Comparison of ENCODE assay signal across 25 cellular contexts in the genomic region with DNA sequence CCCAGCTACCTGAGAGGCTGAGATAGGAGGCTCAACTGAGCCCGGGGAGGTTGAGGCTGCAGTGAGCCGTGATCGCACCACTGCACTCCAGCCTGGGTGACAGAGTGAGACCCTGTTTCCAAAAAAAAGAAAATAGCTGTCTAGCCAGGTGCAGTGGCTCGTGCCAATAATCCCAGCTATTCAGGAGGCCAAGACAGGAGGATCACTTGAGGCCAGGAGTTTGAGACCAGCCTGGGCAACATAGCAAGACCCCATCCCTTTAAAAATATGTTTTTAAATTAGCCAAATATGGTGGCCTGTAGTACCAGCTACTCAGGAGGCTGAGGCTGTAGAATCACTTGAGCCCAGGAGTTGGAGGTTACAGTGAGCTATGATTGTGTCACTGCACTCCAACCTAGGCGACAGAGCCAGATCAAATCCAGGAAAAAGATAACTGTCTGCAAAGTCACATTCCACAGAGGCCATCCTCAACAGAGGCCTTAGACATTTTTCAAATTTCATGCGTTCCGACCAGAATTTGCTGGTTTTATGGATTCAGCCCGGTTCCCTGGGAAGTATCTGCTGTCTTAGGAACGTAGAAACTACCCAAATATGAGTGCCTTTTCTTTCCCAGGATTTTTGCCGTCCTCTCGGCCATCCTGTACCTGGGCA.
"Had no signal": no experiment of that assay in that cellular context is flagged by ENCODE, and none has a peak within 500 bp of the region (broad histone marks: within the 10 kb centered on the region; RNA-seq: fewer than 3 reads in every experiment).

No MANE protein-coding gene starts in this region.

- H3K36me3 ChIP-seq: ovary had no signal

- H3K27ac Mint-ChIP-seq: activated naive CD4-positive, alpha-beta T cell treated with anti-CD3 and anti-CD28 coated beads for 36 hours; activated naive CD8-positive, alpha-beta T cell treated with anti-CD3 and anti-CD28 coated beads for 36 hours; activated T-helper 1 cell treated with anti-CD3 and anti-CD28 coated beads, Interleukin-12 subunit alpha, Interleukin-12 subunit beta, Interleukin-2, Interleukin-4 antibody, amounts not matched to agents 30 ng/mL and 10 ng/mL and 1 ng/mL, durations not matched to agents 14 hours and 24 hours and 36 hours; stimulated activated effector memory CD8-positive, alpha-beta T cell treated with anti-CD3 and anti-CD28 coated beads, Interleukin-12 subunit alpha, Interleukin-12 subunit beta, amount 100 ng/mL, for 72 hours; T-helper 1 cell treated with Interleukin-12 subunit alpha and Interleukin-12 subunit beta and Interleukin-4 antibody, amounts not matched to agents 30 μg/mL and 1 μg/mL, for 36 hours had no signal

- H3K27ac ChIP-seq: adrenal gland, body of pancreas, gastroesophageal sphincter, hepatocyte, ovary, tibial nerve had no signal

- H3K4me1 Mint-ChIP-seq: naive thymus-derived CD4-positive, alpha-beta T cell; neural crest cell had no signal

- H3K27me3 ChIP-seq: adrenal gland, body of pancreas, dorsolateral prefrontal cortex, gastroesophageal sphincter, hepatocyte, ovary, tibial nerve had no signal

- H3K4me1 ChIP-seq: adrenal gland, body of pancreas, gastroesophageal sphincter had no signal

- H3K4me3 ChIP-seq: adrenal gland, body of pancreas, dorsolateral prefrontal cortex, gastroesophageal sphincter, hepatocyte, ovary, skin epidermis, tibial nerve had no signal

- H3K27me3 Mint-ChIP-seq: activated naive CD8-positive, alpha-beta T cell treated with anti-CD3 and anti-CD28 coated beads for 36 hours; naive thymus-derived CD4-positive, alpha-beta T cell; progenitor cell of endocrine pancreas had no signal

- H3K9me3 ChIP-seq: adrenal gland, body of pancreas, gastroesophageal sphincter, ovary, tibial nerve had no signal

- H3K36me3 Mint-ChIP-seq: stimulated activated effector memory CD8-positive, alpha-beta T cell treated with anti-CD3 and anti-CD28 coated beads, Interleukin-12 subunit alpha, Interleukin-12 subunit beta, amount 100 ng/mL, for 72 hours had no signal

- H3K4me3 Mint-ChIP-seq: activated naive CD4-positive, alpha-beta T cell treated with anti-CD3 and anti-CD28 coated beads for 36 hours; activated naive CD8-positive, alpha-beta T cell treated with anti-CD3 and anti-CD28 coated beads for 36 hours; activated T-helper 1 cell treated with anti-CD3 and anti-CD28 coated beads, Interleukin-12 subunit alpha, Interleukin-12 subunit beta, Interleukin-2, Interleukin-4 antibody, amounts not matched to agents 30 ng/mL and 10 ng/mL and 1 ng/mL, durations not matched to agents 14 hours and 24 hours and 36 hours; neural crest cell; stimulated activated effector memory CD8-positive, alpha-beta T cell treated with anti-CD3 and anti-CD28 coated beads, Interleukin-12 subunit alpha, Interleukin-12 subunit beta, amount 100 ng/mL, for 72 hours; T-helper 1 cell treated with Interleukin-12 subunit alpha and Interleukin-12 subunit beta and Interleukin-4 antibody, amounts not matched to agents 30 μg/mL and 1 μg/mL, for 36 hours had no signal

- DNase-seq: activated CD4-positive, alpha-beta T cell treated with anti-CD3 and anti-CD28 coated beads, Interleukin-2, amount 50 U/mL, for 4 hours; activated effector memory CD4-positive, alpha-beta T cell treated with anti-CD3 and anti-CD28 coated beads, Interleukin-2, amount 50 U/mL, for 16 hours; activated naive CD4-positive, alpha-beta T cell treated with anti-CD3 and anti-CD28 coated beads for 36 hours; activated naive CD8-positive, alpha-beta T cell treated with anti-CD3 and anti-CD28 coated beads for 36 hours; activated T-cell treated with anti-CD3 and anti-CD28 coated beads for 4 hours; aorta; effector memory CD4-positive, alpha-beta T cell; erythroblast; left cardiac atrium; left ventricle myocardium superior; naive thymus-derived CD4-positive, alpha-beta T cell; ovary; stimulated activated CD4-positive, alpha-beta T cell treated with anti-CD3 and anti-CD28 coated beads, Interleukin-4, amount 100 ng/mL, for 24 hours had no signal

- H3K9me3 Mint-ChIP-seq: activated naive CD4-positive, alpha-beta T cell treated with anti-CD3 and anti-CD28 coated beads for 36 hours; activated naive CD8-positive, alpha-beta T cell treated with anti-CD3 and anti-CD28 coated beads for 36 hours; activated T-helper 1 cell treated with anti-CD3 and anti-CD28 coated beads, Interleukin-12 subunit alpha, Interleukin-12 subunit beta, Interleukin-2, Interleukin-4 antibody, amounts not matched to agents 30 ng/mL and 10 ng/mL and 1 ng/mL, durations not matched to agents 14 hours and 24 hours and 36 hours; naive thymus-derived CD4-positive, alpha-beta T cell; neural crest cell; stimulated activated effector memory CD8-positive, alpha-beta T cell treated with anti-CD3 and anti-CD28 coated beads, Interleukin-12 subunit alpha, Interleukin-12 subunit beta, amount 100 ng/mL, for 72 hours; T-helper 1 cell treated with Interleukin-12 subunit alpha and Interleukin-12 subunit beta and Interleukin-4 antibody, amounts not matched to agents 30 μg/mL and 1 μg/mL, for 36 hours had no signal
